Comparison of ENCODE assay signal across 17 cellular contexts in the genomic region with DNA sequence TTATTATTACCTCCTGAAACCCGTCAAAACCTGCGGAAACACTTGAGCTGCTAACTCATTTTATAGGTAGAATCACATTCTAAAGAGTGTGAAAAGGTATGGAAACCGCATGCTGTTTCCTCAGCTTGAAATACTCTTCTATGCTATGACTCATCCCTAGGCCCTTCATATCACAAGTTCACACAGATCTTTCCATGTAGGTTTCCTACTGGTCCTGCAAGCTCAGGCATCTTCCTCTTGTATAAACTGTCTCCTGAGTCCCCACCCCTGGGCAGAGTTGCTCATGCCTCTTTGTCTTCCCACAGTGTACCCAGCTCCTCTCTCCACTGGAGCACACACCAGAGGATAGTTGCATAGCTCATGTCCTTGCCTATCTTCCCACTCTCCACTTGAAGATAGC.
A peak's percentile ranks its signal among the peaks of the same experiment; 100 is the strongest.
DNase-seq lines count a peak whose midpoint lies in the region; ATAC-seq and TF ChIP-seq lines count a peak whose summit lies in the region.
"Had no signal": no experiment of that assay in that cellular context is flagged by ENCODE, and none has a peak within 500 bp of the region (broad histone marks: within the 10 kb centered on the region; RNA-seq: fewer than 3 reads in every experiment).

No MANE protein-coding gene starts in this region.

- H3K4me1 ChIP-seq in colonic mucosa, result no peaks in the 10 kb centered on the region

- H3K27ac ChIP-seq in colonic mucosa, result no peak overlapping the region
- H3K27ac ChIP-seq: PC-9 had no signal

- no peaks in the 10 kb centered on the region for H3K27me3 Mint-ChIP-seq in activated CD8-positive, alpha-beta T cell treated with anti-CD3 and anti-CD28 coated beads for 36 hours
- H3K27me3 Mint-ChIP-seq in activated CD8-positive, alpha-beta T cell treated with anti-CD3 and anti-CD28 coated beads, Interleukin-2, amount 10 ng/mL, durations not matched to agents 7 days and 5 days (ENCODE audit: low read depth), result no peaks in the 10 kb centered on the region
- peaks cover 3% of the 10 kb centered on the region for H3K27me3 Mint-ChIP-seq in activated T-helper 17 cell treated with anti-CD3 and anti-CD28 coated beads, Interleukin-2, amount 50 U/mL, for 72 hours

- no peak overlapping the region for H3K4me3 ChIP-seq in colonic mucosa
- H3K4me3 ChIP-seq: GM12878, PC-9 had no signal

- DNase-seq in activated CD8-positive, alpha-beta T cell treated with anti-CD3 and anti-CD28 coated beads for 36 hours, result no peak
- DNase-seq in activated CD8-positive, alpha-beta T cell treated with anti-CD3 and anti-CD28 coated beads, Interleukin-2, amount 10 ng/mL, durations not matched to agents 7 days and 5 days, result no peak
- DNase-seq in DMS53 (lab: John Stamatoyannopoulos, UW), result peak; percentile 61
- DNase-seq in colonic mucosa, result no peak
- DNase-seq in amniotic stem cell (lab: John Stamatoyannopoulos, UW), result no peak
- DNase-seq: DMS79, NCI-H1092 treated with DMSO at 0.1 percent for 48 hours, NCI-H1694, NCI-H2107, NCI-H446, NCI-H774, PC-9 had no signal

- POLR2A ChIA-PET in activated CD8-positive, alpha-beta T cell treated with anti-CD3 and anti-CD28 coated beads for 36 hours (lab: Charles Lee), result interaction anchor here (0.5 kb wide), 1 partner anchor 15 kb away, joined by 3 read pairs; no protein-coding TSS in a partner anchor
- POLR2A ChIA-PET in activated CD8-positive, alpha-beta T cell treated with anti-CD3 and anti-CD28 coated beads, Interleukin-2, amount 10 ng/mL, durations not matched to agents 7 days and 5 days (lab: Charles Lee), result no interaction called here

- ATAC-seq in activated CD8-positive, alpha-beta T cell treated with anti-CD3 and anti-CD28 coated beads for 36 hours, result peak; percentile 39
- no peak for ATAC-seq in activated CD8-positive, alpha-beta T cell treated with anti-CD3 and anti-CD28 coated beads, Interleukin-2, amount 10 ng/mL, durations not matched to agents 7 days and 5 days
- peak; percentile 21 for ATAC-seq in activated T-helper 17 cell treated with anti-CD3 and anti-CD28 coated beads, Interleukin-2, amount 50 U/mL, for 72 hours (replicated peaks)
- peak; percentile 99 for ATAC-seq in esophagus mucosa
- no peak for ATAC-seq in HG02938 (IDR thresholded peaks at IDR 0.05; ENCODE audit: unreplicated experiment)
- ATAC-seq: GM12878, Right ventricle myocardium inferior had no signal

- no peak for TF ChIP-seq CTCF in activated CD8-positive, alpha-beta T cell treated with anti-CD3 and anti-CD28 coated beads for 36 hours (IDR thresholded peaks at IDR 0.05)
- no peak for TF ChIP-seq CTCF in colonic mucosa (IDR thresholded peaks at IDR 0.05)

- H3K4me1 Mint-ChIP-seq in activated CD8-positive, alpha-beta T cell treated with anti-CD3 and anti-CD28 coated beads for 36 hours (ENCODE audit: low read depth), result peaks cover 8% of the 10 kb centered on the region
- H3K4me1 Mint-ChIP-seq in activated CD8-positive, alpha-beta T cell treated with anti-CD3 and anti-CD28 coated beads, Interleukin-2, amount 10 ng/mL, durations not matched to agents 7 days and 5 days (ENCODE audit: low read depth), result no peaks in the 10 kb centered on the region
- H3K4me1 Mint-ChIP-seq in activated T-helper 17 cell treated with anti-CD3 and anti-CD28 coated beads, Interleukin-2, amount 50 U/mL, for 72 hours, result peaks cover 4% of the 10 kb centered on the region

- peaks cover 3% of the 10 kb centered on the region for H3K9me3 Mint-ChIP-seq in activated CD8-positive, alpha-beta T cell treated with anti-CD3 and anti-CD28 coated beads for 36 hours
- no peaks in the 10 kb centered on the region for H3K9me3 Mint-ChIP-seq in activated CD8-positive, alpha-beta T cell treated with anti-CD3 and anti-CD28 coated beads, Interleukin-2, amount 10 ng/mL, durations not matched to agents 7 days and 5 days (ENCODE audit: insufficient read depth)
- H3K9me3 Mint-ChIP-seq in activated T-helper 17 cell treated with anti-CD3 and anti-CD28 coated beads, Interleukin-2, amount 50 U/mL, for 72 hours, result peaks cover 8% of the 10 kb centered on the region

- CTCF ChIA-PET in activated CD8-positive, alpha-beta T cell treated with anti-CD3 and anti-CD28 coated beads for 36 hours (lab: Charles Lee), result interaction anchor here (1.1 kb wide), 1 partner anchor 9 kb away, joined by 3 read pairs; no protein-coding TSS in a partner anchor
- CTCF ChIA-PET in activated CD8-positive, alpha-beta T cell treated with anti-CD3 and anti-CD28 coated beads, Interleukin-2, amount 10 ng/mL, durations not matched to agents 7 days and 5 days (lab: Charles Lee), result interaction anchor here (0.9 to 1.0 kb wide), 2 partner anchors 9 to 205 kb away, joined by 3 to 4 read pairs; no protein-coding TSS in a partner anchor

- H3K9ac ChIP-seq in colonic mucosa (ENCODE audit: low read depth in 2 of 2, low read length in 2 of 2), result no peak overlapping the region

- H3K36me3 ChIP-seq in colonic mucosa, result no peaks in the 10 kb centered on the region

- no peaks in the 10 kb centered on the region for H3K9me3 ChIP-seq in colonic mucosa

- no peak overlapping the region for H3K27ac Mint-ChIP-seq in activated CD8-positive, alpha-beta T cell treated with anti-CD3 and anti-CD28 coated beads for 36 hours
- no peak overlapping the region for H3K27ac Mint-ChIP-seq in activated CD8-positive, alpha-beta T cell treated with anti-CD3 and anti-CD28 coated beads, Interleukin-2, amount 10 ng/mL, durations not matched to agents 7 days and 5 days
- no peak overlapping the region for H3K27ac Mint-ChIP-seq in activated T-helper 17 cell treated with anti-CD3 and anti-CD28 coated beads, Interleukin-2, amount 50 U/mL, for 72 hours

- H3K36me3 Mint-ChIP-seq in activated CD8-positive, alpha-beta T cell treated with anti-CD3 and anti-CD28 coated beads for 36 hours (ENCODE audit: low read depth), result no peaks in the 10 kb centered on the region
- H3K36me3 Mint-ChIP-seq in activated CD8-positive, alpha-beta T cell treated with anti-CD3 and anti-CD28 coated beads, Interleukin-2, amount 10 ng/mL, durations not matched to agents 7 days and 5 days (ENCODE audit: low read depth), result no peaks in the 10 kb centered on the region
- no peaks in the 10 kb centered on the region for H3K36me3 Mint-ChIP-seq in activated T-helper 17 cell treated with anti-CD3 and anti-CD28 coated beads, Interleukin-2, amount 50 U/mL, for 72 hours (ENCODE audit: low read depth)

- no peak overlapping the region for H3K4me3 Mint-ChIP-seq in activated CD8-positive, alpha-beta T cell treated with anti-CD3 and anti-CD28 coated beads for 36 hours
- H3K4me3 Mint-ChIP-seq in activated CD8-positive, alpha-beta T cell treated with anti-CD3 and anti-CD28 coated beads, Interleukin-2, amount 10 ng/mL, durations not matched to agents 7 days and 5 days, result no peak overlapping the region
- H3K4me3 Mint-ChIP-seq in activated T-helper 17 cell treated with anti-CD3 and anti-CD28 coated beads, Interleukin-2, amount 50 U/mL, for 72 hours, result no peak overlapping the region

- intact Hi-C loops in activated CD8-positive, alpha-beta T cell treated with anti-CD3 and anti-CD28 coated beads for 36 hours (cut with micrococcal nuclease), result no loop called here
- intact Hi-C loops in colonic mucosa (cut with DNase I), result no loop called here

- no peaks in the 10 kb centered on the region for H3K27me3 ChIP-seq in colonic mucosa

Comparison
In these comparisons a context has a peak if more than half of its experiments do, and no peak if none do; other contexts are left out.
1. ATAC-seq: peak in activated CD8-positive, alpha-beta T cell treated with anti-CD3 and anti-CD28 coated beads for 36 hours (single experiment), activated T-helper 17 cell treated with anti-CD3 and anti-CD28 coated beads, Interleukin-2, amount 50 U/mL, for 72 hours (single experiment) and esophagus mucosa (single experiment); none in activated CD8-positive, alpha-beta T cell treated with anti-CD3 and anti-CD28 coated beads, Interleukin-2, amount 10 ng/mL, durations not matched to agents 7 days and 5 days (single experiment) and HG02938 (single experiment).